In the genomic region with DNA sequence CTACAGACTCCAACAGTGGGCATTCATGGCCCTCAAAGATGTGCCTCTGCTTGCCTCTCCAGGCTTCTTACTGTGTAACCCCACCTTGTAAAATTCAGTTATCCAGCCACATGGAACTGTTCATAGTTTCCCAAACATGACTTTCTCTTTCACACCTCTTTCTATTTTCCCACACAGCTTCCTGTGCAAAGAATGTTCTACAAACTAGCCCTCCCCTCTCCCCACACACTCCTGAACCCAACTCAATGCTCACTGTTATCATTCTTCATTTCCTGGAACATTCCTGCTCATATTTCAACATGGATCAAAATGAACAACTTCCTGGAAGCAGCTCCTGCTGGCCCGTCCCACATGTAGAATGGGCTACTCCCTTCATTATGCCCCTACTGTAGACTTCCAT, we compare ENCODE assay signal across 29 cellular contexts. TPM values are rescaled to one million over a fixed set of nuclear protein-coding genes. Genes with fewer than 3 reads are reported as not detected.
DNase-seq lines count a peak whose midpoint lies in the region; ATAC-seq, FAIRE-seq and TF ChIP-seq lines count a peak whose summit lies in the region.
"Had no signal": no experiment of that assay in that cellular context is flagged by ENCODE, and none has a peak within 500 bp of the region (broad histone marks: within the 10 kb centered on the region; RNA-seq: fewer than 3 reads in every experiment).

No MANE protein-coding gene starts in this region.

- no peak for ATAC-seq in HepG2
- peak; percentile 45 for ATAC-seq in left colon
- no peak for ATAC-seq in HG03025 (IDR thresholded peaks at IDR 0.05; ENCODE audit: low FRiP score, unreplicated experiment)
- ATAC-seq: esophagus mucosa; GM12878; Panc1; stimulated activated naive B cell treated with anti-CD40 and anti-IgM and Interleukin-4, amounts not matched to agents 10 μg/mL and 1 μg/mL and 100 μg/mL, for 72 hours had no signal

- TF ChIP-seq RAD21 in liver (IDR thresholded peaks at IDR 0.05), result no peak
- TF ChIP-seq RAD21 in HepG2 (CRISPR knock-in tag; IDR thresholded peaks at IDR 0.05), result no peak

- H3K36me3 Mint-ChIP-seq in astrocyte (ENCODE audit: low read depth, unreplicated experiment), result no peaks in the 10 kb centered on the region
- H3K36me3 Mint-ChIP-seq: memory B cell had no signal

- H3K27ac ChIP-seq in liver (ENCODE audit: low read depth in 1 of 2, low read length in 2 of 2), result peak overlapping the region; percentile 11 to 56
- H3K27ac ChIP-seq in HepG2 (ENCODE audit: extremely low read length, insufficient read depth, low read length), result no peak overlapping the region
- H3K27ac ChIP-seq in astrocyte (ENCODE audit: low read depth, low read length), result no peak overlapping the region
- peak overlapping the region; percentile 11 to 13 for H3K27ac ChIP-seq in testis
- no peak overlapping the region for H3K27ac ChIP-seq in hepatocyte
- H3K27ac ChIP-seq: BLaER1 treated with 17β-estradiol and CSF1 and Interleukin-3, amounts not matched to agents 10 nM and 100 nM; heart left ventricle; WERI-Rb-1 had no signal

- H3K4me3 ChIP-seq in liver (ENCODE audit: low read depth in 1 of 3, low read length in 3 of 3) (no peak overlapping the region), HepG2 (replicated peaks in 1 of 3; ENCODE audit: insufficient read depth in 1 of 3, low read depth in 2 of 3, low read length in 3 of 3) (no peak overlapping the region), astrocyte (ENCODE audit: insufficient read depth, low read depth, low read length) (no peak overlapping the region), testis (no peak overlapping the region), hepatocyte (no peak overlapping the region)
- H3K4me3 ChIP-seq: BLaER1 treated with 17β-estradiol and CSF1 and Interleukin-3, amounts not matched to agents 10 nM and 100 nM; GM12878; heart left ventricle had no signal

- no peak for DNase-seq in HepG2 (ENCODE audit: low spot score)
- DNase-seq in astrocyte (ENCODE audit: low read depth), result no peak
- no peak for DNase-seq in left colon
- DNase-seq in testis, result no peak
- DNase-seq in hepatocyte (ENCODE audit: low spot score), result no peak
- no peak for DNase-seq in SHP77 treated with DMSO at 0.1 percent for 48 hours (lab: John Stamatoyannopoulos, UW)
- DNase-seq: activated CD4-positive, alpha-beta T cell treated with anti-CD3 and anti-CD28 coated beads for 48 hours; activated naive CD8-positive, alpha-beta T cell treated with anti-CD3 and anti-CD28 coated beads, Interleukin-2, amount 10 ng/mL, durations not matched to agents 7 days and 5 days; dermis blood vessel endothelial cell; foreskin melanocyte; heart left ventricle; Kasumi-1; NCI-H1436 treated with DMSO at 0.1 percent for 48 hours; NCI-H2107; nephron progenitor cell; SIG-M5; stimulated activated naive B cell treated with anti-CD40 and anti-IgM and Interleukin-4, amounts not matched to agents 10 μg/mL and 1 μg/mL and 100 μg/mL, for 72 hours; T1000; WERI-Rb-1 had no signal

- H2AFZ ChIP-seq in HepG2 (ENCODE audit: low read length), result no peak overlapping the region
- H2AFZ ChIP-seq in astrocyte (ENCODE audit: low read depth, low read length), result no peak overlapping the region
- no peak overlapping the region for H2AFZ ChIP-seq in hepatocyte

- H3K36me3 ChIP-seq in liver (ENCODE audit: control insufficient read depth in 4 of 4, insufficient read depth in 3 of 4, low read depth in 1 of 4, low read length in 3 of 4) (no peaks in the 10 kb centered on the region), HepG2 (replicated peaks in 1 of 2; ENCODE audit: control insufficient read depth in 1 of 2, insufficient read depth in 2 of 2, low read length in 2 of 2) (no peaks in the 10 kb centered on the region), astrocyte (ENCODE audit: insufficient read depth, low read length) (no peaks in the 10 kb centered on the region), testis (ENCODE audit: low read depth, missing control alignments) (no peaks in the 10 kb centered on the region), hepatocyte (replicated peaks; ENCODE audit: insufficient read depth, low read depth) (no peaks in the 10 kb centered on the region)
- H3K36me3 ChIP-seq: heart left ventricle, WERI-Rb-1 had no signal

- H3K4me1 Mint-ChIP-seq in astrocyte (ENCODE audit: low read depth, unreplicated experiment), result peaks cover 3% of the 10 kb centered on the region

- no peaks in the 10 kb centered on the region for H3K27me3 ChIP-seq in liver (ENCODE audit: control insufficient read depth in 4 of 4, insufficient read depth in 4 of 4, low read length in 3 of 4)
- H3K27me3 ChIP-seq in HepG2 (ENCODE audit: control insufficient read depth in 1 of 2, insufficient read depth in 2 of 2, low read length in 2 of 2), result no peaks in the 10 kb centered on the region
- peaks cover 26% of the 10 kb centered on the region for H3K27me3 ChIP-seq in astrocyte (ENCODE audit: insufficient read depth, low read length)
- no peaks in the 10 kb centered on the region for H3K27me3 ChIP-seq in testis
- H3K27me3 ChIP-seq in hepatocyte, result peaks cover 11% of the 10 kb centered on the region
- H3K27me3 ChIP-seq: BLaER1 treated with 17β-estradiol and CSF1 and Interleukin-3, amounts not matched to agents 10 nM and 100 nM; heart left ventricle had no signal

- FAIRE-seq in HepG2 (lab: Jason Lieb, UNC), result no peak
- peak; percentile 13 for FAIRE-seq in astrocyte (lab: Jason Lieb, UNC)
- FAIRE-seq: GM12878, H54 had no signal

- intact Hi-C loops in HepG2 (cut with micrococcal nuclease; ENCODE audit: unreplicated experiment) (no loop called here), left colon (cut with DNase I, micrococcal nuclease) (loop anchor here in 1 of 2 donors (10.0 kb wide), 2 partner anchors 62 to 92 kb away; no protein-coding TSS in a partner anchor), testis (cut with DNase I; ENCODE audit: low total_unique reads) (loop anchor here (10.0 kb wide), 1 partner anchor 48 kb away; no protein-coding TSS in a partner anchor)

- CTCF ChIA-PET in HepG2 (lab: Yijun Ruan, JAX; ENCODE audit: low intra/inter-chr PET ratio, low total read pairs), result no interaction called here

- H3K27me3 Mint-ChIP-seq in astrocyte (ENCODE audit: low read depth, unreplicated experiment), result peaks cover 69% of the 10 kb centered on the region
- H3K27me3 Mint-ChIP-seq: activated naive CD8-positive, alpha-beta T cell treated with anti-CD3 and anti-CD28 coated beads, Interleukin-2, amount 10 ng/mL, durations not matched to agents 7 days and 5 days had no signal

- H4K20me1 ChIP-seq in HepG2 (ENCODE audit: insufficient read depth, low read length) (no peaks in the 10 kb centered on the region), astrocyte (ENCODE audit: insufficient read depth, low read length) (no peaks in the 10 kb centered on the region), hepatocyte (ENCODE audit: insufficient read depth, poor library complexity, severe bottlenecking) (no peaks in the 10 kb centered on the region)
- H4K20me1 ChIP-seq: BLaER1 treated with 17β-estradiol and CSF1 and Interleukin-3, amounts not matched to agents 10 nM and 100 nM had no signal

- peaks cover 2% of the 10 kb centered on the region for H3K9me3 Mint-ChIP-seq in astrocyte (ENCODE audit: unreplicated experiment)
- H3K9me3 Mint-ChIP-seq: nephron progenitor cell had no signal

- H3K9me2 ChIP-seq in hepatocyte (replicated peaks; ENCODE audit: insufficient read depth), result no peaks in the 10 kb centered on the region

- no peak overlapping the region for H3K27ac Mint-ChIP-seq in astrocyte (ENCODE audit: unreplicated experiment)
- H3K27ac Mint-ChIP-seq: memory B cell; stimulated activated naive B cell treated with anti-CD40 and anti-IgM and Interleukin-4, amounts not matched to agents 10 μg/mL and 1 μg/mL and 100 μg/mL, for 72 hours had no signal

- TF ChIP-seq EP300 in HepG2 (IDR thresholded peaks at IDR 0.05; ENCODE audit: low read depth in 2 of 2, low read length in 2 of 2), result no peak
- TF ChIP-seq EP300 in HepG2 (CRISPR knock-in tag; IDR thresholded peaks at IDR 0.05; ENCODE audit: borderline replicate concordance), result no peak

- H3K4me1 ChIP-seq in liver (ENCODE audit: control insufficient read depth in 4 of 4, insufficient read depth in 4 of 4, low read length in 3 of 4), result peaks cover 12 to 29% (median 21%) of the 10 kb centered on the region in 4 donors
- H3K4me1 ChIP-seq in HepG2 (ENCODE audit: insufficient read depth, low read length), result no peaks in the 10 kb centered on the region
- H3K4me1 ChIP-seq in astrocyte (ENCODE audit: insufficient read depth, low read length), result peaks cover 3% of the 10 kb centered on the region
- peaks cover 4% of the 10 kb centered on the region for H3K4me1 ChIP-seq in testis
- H3K4me1 ChIP-seq in hepatocyte (ENCODE audit: insufficient read depth), result no peaks in the 10 kb centered on the region

- H3K4me2 ChIP-seq in HepG2 (ENCODE audit: low read depth, low read length) (no peak overlapping the region), astrocyte (ENCODE audit: low read length) (no peak overlapping the region), hepatocyte (no peak overlapping the region)

- BruUV-seq in HepG2 (replicated peaks; lab: Mats Ljungman, UMichigan), result no TSS peak

- TF ChIP-seq POLR2A in HepG2 (IDR thresholded peaks at IDR 0.05; ENCODE audit: insufficient read depth in 1 of 2, low read depth in 2 of 2, low read length in 2 of 2), result no peak
- TF ChIP-seq POLR2A in testis (IDR thresholded peaks at IDR 0.05), result no peak

- H3K9ac ChIP-seq in liver (ENCODE audit: low read depth in 1 of 2, low read length in 2 of 2), result no peak overlapping the region
- H3K9ac ChIP-seq in HepG2 (ENCODE audit: insufficient read depth, low read depth, low read length), result no peak overlapping the region
- H3K9ac ChIP-seq in astrocyte (ENCODE audit: low read length), result no peak overlapping the region
- H3K9ac ChIP-seq: BLaER1 treated with 17β-estradiol and CSF1 and Interleukin-3, amounts not matched to agents 10 nM and 100 nM had no signal

- H3K79me2 ChIP-seq in HepG2 (ENCODE audit: insufficient read depth, low read length) (no peaks in the 10 kb centered on the region), astrocyte (ENCODE audit: insufficient read depth, low read length) (no peaks in the 10 kb centered on the region), hepatocyte (no peaks in the 10 kb centered on the region)

- in situ Hi-C loops in HepG2 (cut with HindIII; ENCODE audit: extremely low pct_ligation_motif_present, low pct_unique_long_range_greater_than_20kb), result no loop called here

- POLR2A ChIA-PET in HepG2 (lab: Yijun Ruan, JAX), result no interaction called here

- H3K4me3 Mint-ChIP-seq in astrocyte (ENCODE audit: unreplicated experiment), result no peak overlapping the region
- H3K4me3 Mint-ChIP-seq: activated naive CD8-positive, alpha-beta T cell treated with anti-CD3 and anti-CD28 coated beads, Interleukin-2, amount 10 ng/mL, durations not matched to agents 7 days and 5 days; memory B cell; nephron progenitor cell; stimulated activated naive B cell treated with anti-CD40 and anti-IgM and Interleukin-4, amounts not matched to agents 10 μg/mL and 1 μg/mL and 100 μg/mL, for 72 hours had no signal

- TF ChIP-seq CTCF in liver (IDR thresholded peaks at IDR 0.05; ENCODE audit: low read depth, low read length, missing input control), result no peak
- no peak for TF ChIP-seq CTCF in HepG2 (CRISPR knock-in tag; IDR thresholded peaks at IDR 0.05)
- no peak for TF ChIP-seq CTCF in astrocyte (IDR thresholded peaks at IDR 0.05; ENCODE audit: insufficient read depth, low read depth, low read length)
- TF ChIP-seq CTCF in testis (IDR thresholded peaks at IDR 0.05), result no peak
- TF ChIP-seq CTCF in hepatocyte (IDR thresholded peaks at IDR 0.05; ENCODE audit: poor library complexity), result no peak

- no peaks in the 10 kb centered on the region for H3K9me3 ChIP-seq in liver (ENCODE audit: control insufficient read depth in 4 of 4, low read length in 3 of 4)
- no peaks in the 10 kb centered on the region for H3K9me3 ChIP-seq in HepG2 (ENCODE audit: low read length)
- H3K9me3 ChIP-seq in astrocyte (ENCODE audit: insufficient read depth, low read depth, low read length), result no peaks in the 10 kb centered on the region
- no peaks in the 10 kb centered on the region for H3K9me3 ChIP-seq in testis
- H3K9me3 ChIP-seq in hepatocyte (ENCODE audit: low read depth), result no peaks in the 10 kb centered on the region
- H3K9me3 ChIP-seq: heart left ventricle had no signal

- WGBS in liver, result 79% methylated on average over 1 of the region's 1 CpG
- WGBS in HepG2 (ENCODE audit: low lambda C conversion rate), result 26% methylated on average over 1 of the region's 1 CpG
- 78 to 93% methylated on average over 1 of the region's 1 CpG for WGBS in testis, 2 donors
- 67% methylated on average over 1 of the region's 1 CpG for WGBS in hepatocyte (ENCODE audit: low lambda C conversion rate, missing lambda C conversion rate)

RNA-seq across cellular contexts. Expression of gene HSD11B1, which starts 7.6 kb away (rescaled TPM):
- total RNA-seq in liver (100 to 1,000 TPM in 1 of 2 donors, under 1 TPM in 1; 0.09 to 226 TPM), HepG2 (2016; rRNA removed; fragmentation: Illumina TruSeq; extraction: Trizol) (not detected in 2 replicates), astrocyte (not detected in 2 replicates), left colon (under 1 TPM; 0.61 to 0.87 TPM), testis (10 to 100 TPM; 17.6 to 18.0 TPM), hepatocyte (1.7 and 2.1 TPM in 2 replicates)
- polyA plus RNA-seq in liver (100 to 1,000 TPM; 381 to 488 TPM), HepG2 (2011; rRNA removed) (not detected in 2 replicates), testis (ENCODE audit: insufficient read depth, low read depth, low replicate concordance) (19.5 TPM), hepatocyte (not detected in 2 replicates)
- total RNA-seq in HepG2 (2016; cell fraction: cytosol; rRNA removed; fragmentation: Illumina TruSeq; extraction: Trizol; ENCODE audit: low read depth), result not detected in 2 replicates
- not detected in 2 replicates for total RNA-seq in HepG2 (2016; cell fraction: insoluble cytoplasmic fraction; rRNA removed; fragmentation: Illumina TruSeq; extraction: Trizol)
- total RNA-seq in HepG2 (2016; cell fraction: membrane; rRNA removed; fragmentation: Illumina TruSeq; extraction: Trizol), result not detected in 2 replicates
- not detected in 2 replicates for total RNA-seq in HepG2 (2016; cell fraction: nucleus; rRNA removed; fragmentation: Illumina TruSeq; extraction: Trizol)
- polyA plus RNA-seq in HepG2 (2011; cell fraction: cytosol; rRNA removed), result not detected in 2 replicates
- not detected in 2 replicates for polyA plus RNA-seq in HepG2 (2011; cell fraction: nucleus; rRNA removed)
- polyA plus RNA-seq in HepG2 (2012), result not detected in 2 replicates
- polyA plus RNA-seq in HepG2 (2016; cell fraction: cytosol; fragmentation: Illumina TruSeq; extraction: Trizol; ENCODE audit: low read depth), result not detected in 2 replicates
- not detected in 2 replicates for polyA plus RNA-seq in HepG2 (2016; cell fraction: insoluble cytoplasmic fraction; fragmentation: Illumina TruSeq; extraction: Trizol; ENCODE audit: low read depth)
- polyA plus RNA-seq in HepG2 (2016; cell fraction: membrane; fragmentation: Illumina TruSeq; extraction: Trizol; ENCODE audit: low read depth), result not detected in 2 replicates
- polyA plus RNA-seq in HepG2 (2016; cell fraction: nucleus; fragmentation: Illumina TruSeq; extraction: Trizol; ENCODE audit: insufficient read depth, low read depth), result not detected in 2 replicates
- polyA minus RNA-seq in HepG2 (2011; rRNA and poly(A)+ RNA removed; ENCODE audit: low replicate concordance), result not detected in 2 replicates
- not detected in 2 replicates for polyA minus RNA-seq in HepG2 (2011; cell fraction: cytosol; rRNA and poly(A)+ RNA removed)
- not detected in 2 replicates for polyA minus RNA-seq in HepG2 (2011; cell fraction: nucleus; rRNA and poly(A)+ RNA removed)
- total RNA-seq: activated naive CD8-positive, alpha-beta T cell treated with anti-CD3 and anti-CD28 coated beads, Interleukin-2, amount 10 ng/mL, durations not matched to agents 7 days and 5 days; dermis blood vessel endothelial cell; GM12878; osteocyte; skeletal muscle tissue had no signal

RNA-seq across cellular contexts. Expression of gene G0S2, which starts 21.9 kb away (rescaled TPM):
- total RNA-seq in liver (100 to 1,000 TPM in 1 of 2 donors, 1 to 10 TPM in 1; 9.6 to 185 TPM), HepG2 (2016; rRNA removed; fragmentation: Illumina TruSeq; extraction: Trizol) (not detected in 2 replicates), astrocyte (5.9 and 15.1 TPM in 2 replicates), left colon (1 to 10 TPM; 4.4 to 5.9 TPM), testis (10 to 100 TPM; 73.5 to 84.1 TPM), hepatocyte (37.0 and 38.3 TPM in 2 replicates)
- polyA plus RNA-seq in liver (100 to 1,000 TPM; 146 to 347 TPM), HepG2 (2011; rRNA removed) (not detected in 2 replicates), testis (ENCODE audit: insufficient read depth, low read depth, low replicate concordance) (59.1 TPM), hepatocyte (31.5 and 32.2 TPM in 2 replicates)
- total RNA-seq in HepG2 (2016; cell fraction: cytosol; rRNA removed; fragmentation: Illumina TruSeq; extraction: Trizol; ENCODE audit: low read depth), result not detected in 2 replicates
- not detected in 2 replicates for total RNA-seq in HepG2 (2016; cell fraction: insoluble cytoplasmic fraction; rRNA removed; fragmentation: Illumina TruSeq; extraction: Trizol)
- total RNA-seq in HepG2 (2016; cell fraction: membrane; rRNA removed; fragmentation: Illumina TruSeq; extraction: Trizol), result not detected in 2 replicates
- not detected in 2 replicates for total RNA-seq in HepG2 (2016; cell fraction: nucleus; rRNA removed; fragmentation: Illumina TruSeq; extraction: Trizol)
- polyA plus RNA-seq in HepG2 (2011; cell fraction: cytosol; rRNA removed), result 0.08 and 0.28 TPM in 2 replicates
- not detected in 2 replicates for polyA plus RNA-seq in HepG2 (2011; cell fraction: nucleus; rRNA removed)
- polyA plus RNA-seq in HepG2 (2012), result 0.23 TPM in 1 of 2 replicates, not detected in the other
- not detected in 2 replicates for polyA plus RNA-seq in HepG2 (2016; cell fraction: cytosol; fragmentation: Illumina TruSeq; extraction: Trizol; ENCODE audit: low read depth)
- polyA plus RNA-seq in HepG2 (2016; cell fraction: insoluble cytoplasmic fraction; fragmentation: Illumina TruSeq; extraction: Trizol; ENCODE audit: low read depth), result not detected in 2 replicates
- polyA plus RNA-seq in HepG2 (2016; cell fraction: membrane; fragmentation: Illumina TruSeq; extraction: Trizol; ENCODE audit: low read depth), result not detected in 2 replicates
- not detected in 2 replicates for polyA plus RNA-seq in HepG2 (2016; cell fraction: nucleus; fragmentation: Illumina TruSeq; extraction: Trizol; ENCODE audit: insufficient read depth, low read depth)
- not detected in 2 replicates for polyA minus RNA-seq in HepG2 (2011; rRNA and poly(A)+ RNA removed; ENCODE audit: low replicate concordance)
- polyA minus RNA-seq in HepG2 (2011; cell fraction: cytosol; rRNA and poly(A)+ RNA removed), result not detected in 2 replicates
- polyA minus RNA-seq in HepG2 (2011; cell fraction: nucleus; rRNA and poly(A)+ RNA removed), result not detected in 2 replicates

RNA-seq across cellular contexts. Expression of gene LAMB3, which starts 44.9 kb away (rescaled TPM):
- total RNA-seq in liver (1 to 10 TPM; 1.3 to 9.1 TPM), HepG2 (2016; rRNA removed; fragmentation: Illumina TruSeq; extraction: Trizol) (0.10 and 0.24 TPM in 2 replicates), astrocyte (4.2 and 6.1 TPM in 2 replicates), left colon (100 to 1,000 TPM in 1 of 2 donors, 10 to 100 TPM in 1; 85.2 to 136 TPM), testis (1 to 10 TPM; 1.6 to 2.0 TPM), hepatocyte (63.7 and 76.9 TPM in 2 replicates)
- polyA plus RNA-seq in liver (1 to 10 TPM; 3.6 to 7.6 TPM), HepG2 (2011; rRNA removed) (0.18 TPM in 2 replicates), testis (ENCODE audit: insufficient read depth, low read depth, low replicate concordance) (1.7 TPM), hepatocyte (48.8 and 55.9 TPM in 2 replicates)
- total RNA-seq in HepG2 (2016; cell fraction: cytosol; rRNA removed; fragmentation: Illumina TruSeq; extraction: Trizol; ENCODE audit: low read depth), result not detected in 2 replicates
- total RNA-seq in HepG2 (2016; cell fraction: insoluble cytoplasmic fraction; rRNA removed; fragmentation: Illumina TruSeq; extraction: Trizol), result 0.13 TPM in 1 of 2 replicates, not detected in the other
- total RNA-seq in HepG2 (2016; cell fraction: membrane; rRNA removed; fragmentation: Illumina TruSeq; extraction: Trizol), result not detected in 2 replicates
- total RNA-seq in HepG2 (2016; cell fraction: nucleus; rRNA removed; fragmentation: Illumina TruSeq; extraction: Trizol), result 0.13 TPM in 1 of 2 replicates, not detected in the other
- polyA plus RNA-seq in HepG2 (2011; cell fraction: cytosol; rRNA removed), result 0.07 and 0.22 TPM in 2 replicates
- polyA plus RNA-seq in HepG2 (2011; cell fraction: nucleus; rRNA removed), result 0.13 and 0.55 TPM in 2 replicates
- polyA plus RNA-seq in HepG2 (2012), result 0.12 TPM in 1 of 2 replicates, not detected in the other
- polyA plus RNA-seq in HepG2 (2016; cell fraction: cytosol; fragmentation: Illumina TruSeq; extraction: Trizol; ENCODE audit: low read depth), result not detected in 2 replicates
- 0.33 TPM in 1 of 2 replicates, not detected in the other for polyA plus RNA-seq in HepG2 (2016; cell fraction: insoluble cytoplasmic fraction; fragmentation: Illumina TruSeq; extraction: Trizol; ENCODE audit: low read depth)
- polyA plus RNA-seq in HepG2 (2016; cell fraction: membrane; fragmentation: Illumina TruSeq; extraction: Trizol; ENCODE audit: low read depth), result not detected in 2 replicates
- polyA plus RNA-seq in HepG2 (2016; cell fraction: nucleus; fragmentation: Illumina TruSeq; extraction: Trizol; ENCODE audit: insufficient read depth, low read depth), result 0.25 and 0.37 TPM in 2 replicates
- polyA minus RNA-seq in HepG2 (2011; rRNA and poly(A)+ RNA removed; ENCODE audit: low replicate concordance), result 0.10 and 113 TPM in 2 replicates
- 0.69 and 1.1 TPM in 2 replicates for polyA minus RNA-seq in HepG2 (2011; cell fraction: cytosol; rRNA and poly(A)+ RNA removed)
- 0.37 and 0.39 TPM in 2 replicates for polyA minus RNA-seq in HepG2 (2011; cell fraction: nucleus; rRNA and poly(A)+ RNA removed)

RNA-seq across cellular contexts. Expression of gene TRAF3IP3, which starts 58.8 kb away (rescaled TPM):
- total RNA-seq in liver, result 1 to 10 TPM; 2.4 to 3.4 TPM
- polyA plus RNA-seq in liver, result 1 to 10 TPM in 1 of 2 donors, under 1 TPM in 1; 0.87 to 2.0 TPM
- not detected in 2 replicates for total RNA-seq in HepG2 (2016; rRNA removed; fragmentation: Illumina TruSeq; extraction: Trizol)
- total RNA-seq in HepG2 (2016; cell fraction: cytosol; rRNA removed; fragmentation: Illumina TruSeq; extraction: Trizol; ENCODE audit: low read depth), result not detected in 2 replicates
- not detected in 2 replicates for total RNA-seq in HepG2 (2016; cell fraction: insoluble cytoplasmic fraction; rRNA removed; fragmentation: Illumina TruSeq; extraction: Trizol)
- not detected in 2 replicates for total RNA-seq in HepG2 (2016; cell fraction: membrane; rRNA removed; fragmentation: Illumina TruSeq; extraction: Trizol)
- not detected in 2 replicates for total RNA-seq in HepG2 (2016; cell fraction: nucleus; rRNA removed; fragmentation: Illumina TruSeq; extraction: Trizol)
- polyA plus RNA-seq in HepG2 (2011; rRNA removed), result not detected in 2 replicates
- not detected in 2 replicates for polyA plus RNA-seq in HepG2 (2011; cell fraction: cytosol; rRNA removed)
- 0.12 TPM in 1 of 2 replicates, not detected in the other for polyA plus RNA-seq in HepG2 (2011; cell fraction: nucleus; rRNA removed)
- 0.07 TPM in 1 of 2 replicates, not detected in the other for polyA plus RNA-seq in HepG2 (2012)
- not detected in 2 replicates for polyA plus RNA-seq in HepG2 (2016; cell fraction: cytosol; fragmentation: Illumina TruSeq; extraction: Trizol; ENCODE audit: low read depth)
- not detected in 2 replicates for polyA plus RNA-seq in HepG2 (2016; cell fraction: insoluble cytoplasmic fraction; fragmentation: Illumina TruSeq; extraction: Trizol; ENCODE audit: low read depth)
- polyA plus RNA-seq in HepG2 (2016; cell fraction: membrane; fragmentation: Illumina TruSeq; extraction: Trizol; ENCODE audit: low read depth), result not detected in 2 replicates
- not detected in 2 replicates for polyA plus RNA-seq in HepG2 (2016; cell fraction: nucleus; fragmentation: Illumina TruSeq; extraction: Trizol; ENCODE audit: insufficient read depth, low read depth)
- polyA minus RNA-seq in HepG2 (2011; rRNA and poly(A)+ RNA removed; ENCODE audit: low replicate concordance), result not detected in 2 replicates
- polyA minus RNA-seq in HepG2 (2011; cell fraction: cytosol; rRNA and poly(A)+ RNA removed), result not detected in 2 replicates
- polyA minus RNA-seq in HepG2 (2011; cell fraction: nucleus; rRNA and poly(A)+ RNA removed), result not detected in 2 replicates
- total RNA-seq in astrocyte, result not detected in 2 replicates
- 1 to 10 TPM; 2.3 to 4.4 TPM for total RNA-seq in left colon
- 1 to 10 TPM in 1 of 2 donors, under 1 TPM in 1; 0.63 to 3.3 TPM for total RNA-seq in testis
- 9.2 TPM for polyA plus RNA-seq in testis (ENCODE audit: insufficient read depth, low read depth, low replicate concordance)
- total RNA-seq in hepatocyte, result 0.13 and 0.20 TPM in 2 replicates
- 0.16 TPM in 1 of 2 replicates, not detected in the other for polyA plus RNA-seq in hepatocyte
- total RNA-seq: dermis blood vessel endothelial cell, osteocyte had no signal

Comparison
In these comparisons a context has a peak if more than half of its experiments do, and no peak if none do; other contexts are left out.
1. H3K27ac ChIP-seq: peak in liver (2 of 2) and testis (2 of 2); none in HepG2 (single experiment), astrocyte (single experiment) and hepatocyte (single experiment).